11 cellular contexts compared by ENCODE assay signal in genomic region chr13:70249332-70250064, GRCh38.
DNase-seq lines count a peak whose midpoint lies in the region; ATAC-seq and TF ChIP-seq lines count a peak whose summit lies in the region.
"Had no signal": no experiment of that assay in that cellular context is flagged by ENCODE, and none has a peak within 500 bp of the region (broad histone marks: within the 10 kb centered on the region; RNA-seq: fewer than 3 reads in every experiment).

No MANE protein-coding gene starts in this region.

- no peaks in the 10 kb centered on the region for H3K4me1 ChIP-seq in Panc1 (ENCODE audit: control insufficient read depth, insufficient read depth, low read length)

- no peak overlapping the region for H3K27ac ChIP-seq in Panc1 (ENCODE audit: low read length)

- in situ Hi-C loops in Panc1 (cut with HindIII; ENCODE audit: low pct_unique_long_range_greater_than_20kb, low sequenced_read_pairs), result no loop called here

- POLR2A ChIA-PET in Panc1 (lab: Charles Lee), result no interaction called here

- H3K4me3 ChIP-seq in Panc1 (ENCODE audit: low read depth in 2 of 2, low read length in 2 of 2) (no peak overlapping the region), epithelial cell of proximal tubule (ENCODE audit: low read depth, low read length) (no peak overlapping the region), retinal pigment epithelial cell (ENCODE audit: low read length) (no peak overlapping the region)

- CTCF ChIA-PET in Panc1 (lab: Charles Lee), result no interaction called here

- H3K27me3 ChIP-seq in Panc1 (ENCODE audit: control insufficient read depth, insufficient read depth, low read length), result no peaks in the 10 kb centered on the region

- intact Hi-C loops in Panc1 (cut with micrococcal nuclease; ENCODE audit: unreplicated experiment), result no loop called here

- no peaks in the 10 kb centered on the region for H3K36me3 ChIP-seq in Panc1 (ENCODE audit: control insufficient read depth, insufficient read depth, low read length)

- no TSS peak for BruUV-seq in Panc1 (replicated peaks; lab: Mats Ljungman, UMichigan)

- TF ChIP-seq CTCF in Panc1 (IDR thresholded peaks at IDR 0.05), result no peak
- TF ChIP-seq CTCF in epithelial cell of proximal tubule (conservative IDR thresholded peaks at IDR 0.05; ENCODE audit: low read depth, low read length), result no peak
- TF ChIP-seq CTCF in retinal pigment epithelial cell (conservative IDR thresholded peaks at IDR 0.05; ENCODE audit: low read depth, low read length), result no peak

- peak; percentile 95 for ATAC-seq in Panc1
- ATAC-seq in HG03432 (IDR thresholded peaks at IDR 0.05; ENCODE audit: unreplicated experiment), result no peak
- ATAC-seq: Right ventricle myocardium inferior had no signal

- no peaks in the 10 kb centered on the region for H3K9me3 ChIP-seq in Panc1 (ENCODE audit: control insufficient read depth, insufficient read depth, low read depth, low read length)

- DNase-seq in HPDE6-E6E7 (ENCODE audit: extremely low spot score) (peak; percentile 53), Panc1 (ENCODE audit: low read depth, low spot score) (peak; percentile 27), epithelial cell of proximal tubule (ENCODE audit: low read depth) (peak; percentile 94), retinal pigment epithelial cell (ENCODE audit: low read depth) (peak; percentile 15), NCI-H526 treated with DMSO at 0.1 percent for 48 hours (lab: John Stamatoyannopoulos, UW) (no peak), amniotic stem cell (lab: John Stamatoyannopoulos, UW) (no peak)
- DNase-seq: activated CD4-positive, alpha-beta T cell treated with anti-CD3 and anti-CD28 coated beads for 4 hours; DND-41; NCI-H1105 treated with DMSO at 0.1 percent for 48 hours had no signal

Comparison
In these comparisons a context has a peak if more than half of its experiments do, and no peak if none do; other contexts are left out.
1. DNase-seq: peak in HPDE6-E6E7 (single experiment), Panc1 (single experiment), epithelial cell of proximal tubule (single experiment) and retinal pigment epithelial cell (single experiment); none in NCI-H526 treated with DMSO at 0.1 percent for 48 hours (single experiment) and amniotic stem cell (single experiment).